8 cellular contexts compared by ENCODE assay signal in genomic region chr14:96039633-96040311, GRCh38. TPM values are rescaled to one million over a fixed set of nuclear protein-coding genes. Genes with fewer than 3 reads are reported as not detected.
A peak's percentile ranks its signal among the peaks of the same experiment; 100 is the strongest.
DNase-seq lines count a peak whose midpoint lies in the region; ATAC-seq lines count a peak whose summit lies in the region.

No MANE protein-coding gene starts in this region.

- peaks cover 20% of the 10 kb centered on the region for H3K27me3 Mint-ChIP-seq in activated CD4-positive, alpha-beta T cell treated with anti-CD3 and anti-CD28 coated beads for 36 hours
- H3K27me3 Mint-ChIP-seq in stimulated activated naive B cell treated with anti-CD40 and anti-IgM and Interleukin-4, amounts not matched to agents 10 μg/mL and 1 μg/mL and 100 μg/mL, for 72 hours, result peaks cover 67 to 84% of the 10 kb centered on the region in 2 donors

- H3K27ac ChIP-seq in caudate nucleus (ENCODE audit: low read depth, low read length) (peak overlapping the region; percentile 73), layer of hippocampus (ENCODE audit: low read depth, low read length) (peak overlapping the region; percentile 82)

- peak overlapping the region; percentile 76 for H3K4me3 Mint-ChIP-seq in activated CD4-positive, alpha-beta T cell treated with anti-CD3 and anti-CD28 coated beads for 36 hours
- peak overlapping the region; percentile 85 to 88 for H3K4me3 Mint-ChIP-seq in stimulated activated naive B cell treated with anti-CD40 and anti-IgM and Interleukin-4, amounts not matched to agents 10 μg/mL and 1 μg/mL and 100 μg/mL, for 72 hours

- H3K9me3 Mint-ChIP-seq in activated CD4-positive, alpha-beta T cell treated with anti-CD3 and anti-CD28 coated beads for 36 hours (ENCODE audit: low read depth), result no peaks in the 10 kb centered on the region
- H3K9me3 Mint-ChIP-seq in stimulated activated naive B cell treated with anti-CD40 and anti-IgM and Interleukin-4, amounts not matched to agents 10 μg/mL and 1 μg/mL and 100 μg/mL, for 72 hours, result peaks cover 3% of the 10 kb centered on the region in 2 donors

- peaks cover 15% of the 10 kb centered on the region for H3K4me1 Mint-ChIP-seq in activated CD4-positive, alpha-beta T cell treated with anti-CD3 and anti-CD28 coated beads for 36 hours
- peaks cover 14 to 21% of the 10 kb centered on the region in 2 donors for H3K4me1 Mint-ChIP-seq in stimulated activated naive B cell treated with anti-CD40 and anti-IgM and Interleukin-4, amounts not matched to agents 10 μg/mL and 1 μg/mL and 100 μg/mL, for 72 hours

- peak; percentile 43 for ATAC-seq in activated CD4-positive, alpha-beta T cell treated with anti-CD3 and anti-CD28 coated beads for 36 hours
- ATAC-seq in stimulated activated naive B cell treated with anti-CD40 and anti-IgM and Interleukin-4, amounts not matched to agents 10 μg/mL and 1 μg/mL and 100 μg/mL, for 72 hours (replicated peaks), result peak; percentile 28 to 33
- no peak for ATAC-seq in GM19324 (IDR thresholded peaks at IDR 0.05; ENCODE audit: low FRiP score, unreplicated experiment)

- POLR2A ChIA-PET in activated CD4-positive, alpha-beta T cell treated with anti-CD3 and anti-CD28 coated beads for 36 hours (lab: Charles Lee), result no interaction called here

- CTCF ChIA-PET in activated CD4-positive, alpha-beta T cell treated with anti-CD3 and anti-CD28 coated beads for 36 hours (lab: Charles Lee), result interaction anchor here (0.6 kb wide), 1 partner anchor 37 kb away, joined by 3 read pairs; no protein-coding TSS in a partner anchor

- H3K36me3 Mint-ChIP-seq in activated CD4-positive, alpha-beta T cell treated with anti-CD3 and anti-CD28 coated beads for 36 hours (ENCODE audit: low read depth), result no peaks in the 10 kb centered on the region
- no peaks in the 10 kb centered on the region for H3K36me3 Mint-ChIP-seq in stimulated activated naive B cell treated with anti-CD40 and anti-IgM and Interleukin-4, amounts not matched to agents 10 μg/mL and 1 μg/mL and 100 μg/mL, for 72 hours

- intact Hi-C loops in activated CD4-positive, alpha-beta T cell treated with anti-CD3 and anti-CD28 coated beads for 36 hours (cut with DNase I, micrococcal nuclease), result loop anchor here in 1 of 2 experiments (1.0 kb wide), 3 partner anchors 324 to 505 kb away; partner anchors contain the start of genes ATG2B and GSKIP

- H3K27me3 ChIP-seq in layer of hippocampus (ENCODE audit: control insufficient read depth, insufficient read depth, low read length), result no peaks in the 10 kb centered on the region

- peak overlapping the region; percentile 63 for H3K27ac Mint-ChIP-seq in activated CD4-positive, alpha-beta T cell treated with anti-CD3 and anti-CD28 coated beads for 36 hours
- H3K27ac Mint-ChIP-seq in stimulated activated naive B cell treated with anti-CD40 and anti-IgM and Interleukin-4, amounts not matched to agents 10 μg/mL and 1 μg/mL and 100 μg/mL, for 72 hours, result peak overlapping the region; percentile 71

- peak; percentile 50 for DNase-seq in activated CD4-positive, alpha-beta T cell treated with anti-CD3 and anti-CD28 coated beads for 36 hours
- DNase-seq in activated CD4-positive, alpha-beta T cell treated with anti-CD3 and anti-CD28 coated beads, Interleukin-2, amount 50 U/mL, for 1 hour, result no peak
- DNase-seq in NCI-H748 treated with DMSO at 0.1 percent for 48 hours (lab: John Stamatoyannopoulos, UW) (peak; percentile 25), caudate nucleus (lab: John Stamatoyannopoulos, UW) (peak in 44 of 61 donors; percentile 16 to 76 (median 50))
- DNase-seq in stimulated activated naive B cell treated with anti-CD40 and anti-IgM and Interleukin-4, amounts not matched to agents 10 μg/mL and 1 μg/mL and 100 μg/mL, for 72 hours, result no peak
- no peak for DNase-seq in effector CD8-positive, alpha-beta T cell (lab: John Stamatoyannopoulos, UW)

RNA-seq across cellular contexts. Expression of gene C14orf132, which starts 0.6 kb away (rescaled TPM):
- 1 to 10 TPM; 4.1 to 4.3 TPM for total RNA-seq in activated CD4-positive, alpha-beta T cell treated with anti-CD3 and anti-CD28 coated beads for 36 hours

Comparison
In these comparisons a context has a peak if more than half of its experiments do, and no peak if none do; other contexts are left out.
1. DNase-seq: peak in activated CD4-positive, alpha-beta T cell treated with anti-CD3 and anti-CD28 coated beads for 36 hours (single experiment), NCI-H748 treated with DMSO at 0.1 percent for 48 hours (single experiment) and caudate nucleus (44 of 61); none in activated CD4-positive, alpha-beta T cell treated with anti-CD3 and anti-CD28 coated beads, Interleukin-2, amount 50 U/mL, for 1 hour (single experiment), stimulated activated naive B cell treated with anti-CD40 and anti-IgM and Interleukin-4, amounts not matched to agents 10 μg/mL and 1 μg/mL and 100 μg/mL, for 72 hours (single experiment) and effector CD8-positive, alpha-beta T cell (single experiment).